In genomic region chr14:23146980-23147379, GRCh38 we compare ENCODE assay signal across 24 cellular contexts. TPM values are rescaled to one million over a fixed set of nuclear protein-coding genes. Genes with fewer than 3 reads are reported as not detected.
"Had no signal": no experiment of that assay in that cellular context is flagged by ENCODE, and none has a peak within 500 bp of the region (broad histone marks: within the 10 kb centered on the region; RNA-seq: fewer than 3 reads in every experiment).

No MANE protein-coding gene starts in this region.

- H3K36me3 Mint-ChIP-seq: activated naive CD8-positive, alpha-beta T cell had no signal

- H3K9me3 Mint-ChIP-seq: central memory CD8-positive, alpha-beta T cell; memory B cell; naive thymus-derived CD4-positive, alpha-beta T cell had no signal

- H3K27me3 Mint-ChIP-seq: activated naive CD8-positive, alpha-beta T cell had no signal

- H3K27ac Mint-ChIP-seq: activated CD8-positive, alpha-beta T cell treated with anti-CD3 and anti-CD28 coated beads, Interleukin-2, amount 10 ng/mL, durations not matched to agents 7 days and 5 days; activated naive CD8-positive, alpha-beta T cell; memory B cell; WTC11 had no signal

- H3K27ac ChIP-seq: body of pancreas had no signal

- H3K4me2 ChIP-seq: smooth muscle cell had no signal

- ATAC-seq: activated CD8-positive, alpha-beta T cell treated with anti-CD3 and anti-CD28 coated beads, Interleukin-2, amount 10 ng/mL, durations not matched to agents 7 days and 5 days; mucosa of descending colon; WTC11 had no signal

- DNase-seq: activated CD4-positive, alpha-beta T cell treated with anti-CD3 and anti-CD28 coated beads for 48 hours; activated CD8-positive, alpha-beta memory T cell treated with anti-CD3 and anti-CD28 coated beads, Interleukin-2, amount 50 U/mL, for 4 hours; activated CD8-positive, alpha-beta T cell treated with anti-CD3 and anti-CD28 coated beads, Interleukin-2, amount 10 ng/mL, durations not matched to agents 7 days and 5 days; activated gamma-delta T cell; activated T-cell treated with anti-CD3 and anti-CD28 coated beads, Interleukin-2, amount 50 U/mL, for 48 hours; amniotic stem cell; cortex of kidney; effector CD8-positive, alpha-beta T cell; left ventricle myocardium inferior; mucosa of descending colon; naive thymus-derived CD4-positive, alpha-beta T cell; stimulated activated CD4-positive, alpha-beta T cell treated with anti-CD3 and anti-CD28 coated beads, Interleukin-4, amount 100 ng/mL, for 4 hours; stimulated activated CD8-positive, alpha-beta memory T cell treated with anti-CD3 and anti-CD28 coated beads, Interleukin-4, amount 100 ng/mL, for 48 hours; stimulated activated naive CD8-positive, alpha-beta T cell treated with anti-CD3 and anti-CD28 coated beads, Interleukin-15, Interleukin-2, amounts not matched to agents 100 U/mL and 50 U/mL, for 24 hours had no signal

- H3K4me3 ChIP-seq: body of pancreas, left ventricle myocardium inferior, mucosa of descending colon, smooth muscle cell, thoracic aorta had no signal

- H3K27me3 ChIP-seq: body of pancreas had no signal

- H3K9me3 ChIP-seq: body of pancreas, left ventricle myocardium inferior, mucosa of descending colon, thoracic aorta had no signal

- H3K36me3 ChIP-seq: left ventricle myocardium inferior, thoracic aorta had no signal

- H3K4me3 Mint-ChIP-seq: activated CD8-positive, alpha-beta T cell treated with anti-CD3 and anti-CD28 coated beads, Interleukin-2, amount 10 ng/mL, durations not matched to agents 7 days and 5 days; activated naive CD8-positive, alpha-beta T cell; central memory CD8-positive, alpha-beta T cell; memory B cell; naive thymus-derived CD4-positive, alpha-beta T cell; WTC11 had no signal

- H3K4me1 Mint-ChIP-seq: central memory CD8-positive, alpha-beta T cell had no signal

- FAIRE-seq: TTC549, urothelium cell line had no signal

RNA-seq across cellular contexts. Expression of gene CEBPE, which starts 27.9 kb away (rescaled TPM):
- total RNA-seq: body of pancreas, kidney epithelial cell, left ventricle myocardium inferior, mucosa of descending colon, smooth muscle cell, thoracic aorta, WTC11 had no signal
- polyA plus RNA-seq: smooth muscle cell had no signal

RNA-seq across cellular contexts. Expression of gene CIROP, which starts 42.2 kb away (rescaled TPM):
- total RNA-seq: activated CD8-positive, alpha-beta T cell treated with anti-CD3 and anti-CD28 coated beads, Interleukin-2, amount 10 ng/mL, durations not matched to agents 7 days and 5 days; body of pancreas; kidney epithelial cell; left ventricle myocardium inferior; naive thymus-derived CD4-positive, alpha-beta T cell; smooth muscle cell had no signal
- polyA plus RNA-seq: naive thymus-derived CD4-positive, alpha-beta T cell; smooth muscle cell had no signal
